ENCODE assay signal across 27 cellular contexts in the genomic region with DNA sequence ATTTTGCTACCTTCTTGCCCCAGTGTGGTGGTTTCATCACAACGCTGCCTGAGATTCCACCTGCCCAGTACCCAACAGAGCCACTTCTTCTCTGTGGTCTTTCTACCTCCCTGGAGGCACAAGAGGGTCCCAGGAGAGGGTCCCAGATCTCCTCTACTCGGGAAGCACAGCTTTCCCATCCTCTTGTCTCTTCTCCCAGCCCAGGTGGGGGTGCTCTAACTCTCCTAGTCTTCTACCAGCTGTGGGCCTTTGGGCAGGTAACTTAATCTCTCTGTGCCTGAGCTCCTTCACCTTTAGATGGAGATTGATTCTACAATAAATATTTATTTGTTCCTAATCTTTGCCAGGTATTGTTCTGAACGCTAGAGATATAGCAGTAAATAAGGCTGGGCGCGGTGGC. TPM values are rescaled to one million over a fixed set of nuclear protein-coding genes. Genes with fewer than 3 reads are reported as not detected.
"Had no signal": no experiment of that assay in that cellular context is flagged by ENCODE, and none has a peak within 500 bp of the region (broad histone marks: within the 10 kb centered on the region; RNA-seq: fewer than 3 reads in every experiment).

No MANE protein-coding gene starts in this region.

- H3K36me3 Mint-ChIP-seq: activated CD4-positive, alpha-beta memory T cell treated with anti-CD3 and anti-CD28 coated beads for 36 hours; activated naive CD4-positive, alpha-beta T cell treated with anti-CD3 and anti-CD28 coated beads, Interleukin-2, amount 50 U/mL, for 72 hours had no signal

- H3K9me3 ChIP-seq: ascending aorta, body of pancreas, SJSA1 had no signal

- DNase-seq: activated B cell treated with CpG ODN at 0.5 μM for 24 hours; activated CD4-positive, alpha-beta memory T cell treated with anti-CD3 and anti-CD28 coated beads for 36 hours; activated CD4-positive, alpha-beta T cell treated with anti-CD3 and anti-CD28 coated beads, Interleukin-2, amount 10 ng/mL, durations not matched to agents 7 days and 5 days; activated CD8-positive, alpha-beta memory T cell treated with anti-CD3 and anti-CD28 coated beads for 24 hours; activated effector memory CD4-positive, alpha-beta T cell treated with anti-CD3 and anti-CD28 coated beads, Interleukin-2, amount 50 U/mL, for 16 hours; activated naive CD4-positive, alpha-beta T cell treated with Interleukin-2 at 50 U/mL for 16 hours; activated naive CD8-positive, alpha-beta T cell treated with anti-CD3 and anti-CD28 coated beads, Interleukin-2, amount 50 U/mL, for 24 hours; activated T-cell treated with anti-CD3 and anti-CD28 coated beads, Interleukin-2, amount 50 U/mL, for 4 hours; amniotic stem cell; body of pancreas; central memory CD4-positive, alpha-beta T cell; NCI-H1092; NCI-H1417 treated with DMSO at 0.1 percent for 48 hours; NCI-H1694; NCI-H2081; NCI-H524; SHP77; SW 1271 had no signal

- FAIRE-seq: bronchial epithelial cell, RCC 7860 had no signal

- ATAC-seq: activated naive CD4-positive, alpha-beta T cell treated with anti-CD3 and anti-CD28 coated beads, Interleukin-2, amount 50 U/mL, for 72 hours; activated naive CD8-positive, alpha-beta T cell treated with anti-CD3 and anti-CD28 coated beads, Interleukin-2, amount 50 U/mL, for 24 hours; activated T-cell treated with anti-CD3 and anti-CD28 coated beads, Interleukin-2, amount 50 U/mL, for 4 hours; body of pancreas; SK-N-SH treated with all-trans-retinoic acid at 6 μM for 48 hours had no signal

- H3K27me3 Mint-ChIP-seq: activated B cell treated with CpG ODN at 0.5 μM for 24 hours; activated CD4-positive, alpha-beta memory T cell treated with anti-CD3 and anti-CD28 coated beads for 36 hours; activated CD4-positive, alpha-beta T cell treated with anti-CD3 and anti-CD28 coated beads, Interleukin-2, amount 10 ng/mL, durations not matched to agents 7 days and 5 days; activated naive CD8-positive, alpha-beta T cell treated with anti-CD3 and anti-CD28 coated beads, Interleukin-2, amount 50 U/mL, for 24 hours had no signal

- H3K4me3 ChIP-seq: ascending aorta, body of pancreas, SJSA1 had no signal

- H3K9me3 Mint-ChIP-seq: activated B cell treated with CpG ODN at 0.5 μM for 24 hours; activated CD4-positive, alpha-beta memory T cell treated with anti-CD3 and anti-CD28 coated beads for 36 hours; activated CD4-positive, alpha-beta T cell treated with anti-CD3 and anti-CD28 coated beads, Interleukin-2, amount 10 ng/mL, durations not matched to agents 7 days and 5 days; activated naive CD4-positive, alpha-beta T cell treated with anti-CD3 and anti-CD28 coated beads, Interleukin-2, amount 50 U/mL, for 72 hours; activated naive CD8-positive, alpha-beta T cell treated with anti-CD3 and anti-CD28 coated beads, Interleukin-2, amount 50 U/mL, for 24 hours; activated T-cell treated with anti-CD3 and anti-CD28 coated beads, Interleukin-2, amount 50 U/mL, for 4 hours had no signal

- H3K36me3 ChIP-seq: ascending aorta, SJSA1 had no signal

- H3K27me3 ChIP-seq: ascending aorta, body of pancreas, SJSA1 had no signal

- H3K27ac ChIP-seq: ascending aorta, body of pancreas, SJSA1 had no signal

- H3K4me1 ChIP-seq: ascending aorta had no signal

- H3K4me3 Mint-ChIP-seq: activated B cell treated with CpG ODN at 0.5 μM for 24 hours; activated CD4-positive, alpha-beta memory T cell treated with anti-CD3 and anti-CD28 coated beads for 36 hours; activated CD4-positive, alpha-beta T cell treated with anti-CD3 and anti-CD28 coated beads, Interleukin-2, amount 10 ng/mL, durations not matched to agents 7 days and 5 days; activated naive CD8-positive, alpha-beta T cell treated with anti-CD3 and anti-CD28 coated beads, Interleukin-2, amount 50 U/mL, for 24 hours; activated T-cell treated with anti-CD3 and anti-CD28 coated beads, Interleukin-2, amount 50 U/mL, for 4 hours had no signal

- H3K27ac Mint-ChIP-seq: activated B cell treated with CpG ODN at 0.5 μM for 24 hours; activated CD4-positive, alpha-beta memory T cell treated with anti-CD3 and anti-CD28 coated beads for 36 hours; activated CD4-positive, alpha-beta T cell treated with anti-CD3 and anti-CD28 coated beads, Interleukin-2, amount 10 ng/mL, durations not matched to agents 7 days and 5 days; activated naive CD4-positive, alpha-beta T cell treated with anti-CD3 and anti-CD28 coated beads, Interleukin-2, amount 50 U/mL, for 72 hours; activated naive CD8-positive, alpha-beta T cell treated with anti-CD3 and anti-CD28 coated beads, Interleukin-2, amount 50 U/mL, for 24 hours had no signal

RNA-seq across cellular contexts. Expression of gene HPGDS, which starts 1.8 kb away (rescaled TPM):
- total RNA-seq: activated B cell treated with CpG ODN at 0.5 μM for 24 hours; ascending aorta; bronchial epithelial cell; chondrocyte; M059J; SJSA1; T-helper 1 cell treated with Interleukin-12 subunit alpha and Interleukin-12 subunit beta and Interleukin-4 antibody, amounts not matched to agents 30 ng/mL and 1 ng/mL, for 36 hours had no signal
